8 cellular contexts compared by ENCODE assay signal in genomic region chr10:80453392-80453714, GRCh38. TPM values are rescaled to one million over a fixed set of nuclear protein-coding genes. Genes with fewer than 3 reads are reported as not detected.
DNase-seq lines count a peak whose midpoint lies in the region; TF ChIP-seq lines count a peak whose summit lies in the region.

No MANE protein-coding gene starts in this region.

- H3K27me3 Mint-ChIP-seq in CD4-positive, alpha-beta memory T cell, result no peaks in the 10 kb centered on the region

- H3K4me3 Mint-ChIP-seq in CD4-positive, alpha-beta memory T cell, result peak overlapping the region in 7 of 8 donors; percentile 84 to 89 (median 86)

- intact Hi-C loops in CD4-positive, alpha-beta memory T cell (cut with micrococcal nuclease), result loop anchor here (5.0 kb wide), 1 partner anchor 246 kb away; the partner anchor contains the start of gene ANXA11
- intact Hi-C loops in ovary (cut with DNase I), result loop anchor here in 2 of 4 donors (5.0 kb wide), 2 partner anchors 46 to 49 kb away; partner anchors contain the start of gene PRXL2A (in 1 of the 2)

- TF ChIP-seq CTCF in epithelial cell of proximal tubule (conservative IDR thresholded peaks at IDR 0.05; ENCODE audit: low read depth, low read length) (no peak), ovary (IDR thresholded peaks at IDR 0.05) (no peak)

- H3K4me1 ChIP-seq in CD4-positive, alpha-beta memory T cell (ENCODE audit: insufficient read depth, low read length), result peaks cover 26% of the 10 kb centered on the region
- peaks cover 25% of the 10 kb centered on the region for H3K4me1 ChIP-seq in SJCRH30
- peaks cover 12% of the 10 kb centered on the region for H3K4me1 ChIP-seq in ovary (ENCODE audit: insufficient read depth)

- TF ChIP-seq POLR2A in ovary (IDR thresholded peaks at IDR 0.05), result no peak

- peak overlapping the region; percentile 75 for H3K27ac ChIP-seq in CD4-positive, alpha-beta memory T cell (ENCODE audit: low read depth, low read length)
- H3K27ac ChIP-seq in SJCRH30, result peak overlapping the region; percentile 40
- H3K27ac ChIP-seq in ovary, result peak overlapping the region; percentile 63 to 88

- DNase-seq in CD4-positive, alpha-beta memory T cell, result peak in 2 of 5 donors; percentile 39 to 63
- DNase-seq in SJCRH30 (no peak), epithelial cell of proximal tubule (ENCODE audit: low read depth) (no peak), ovary (peak in 2 of 5 donors; percentile 41 to 47), NCI-H526 treated with DMSO at 0.1 percent for 48 hours (lab: John Stamatoyannopoulos, UW) (no peak), NCI-H2171 treated with DMSO at 0.1 percent for 48 hours (lab: John Stamatoyannopoulos, UW) (no peak), HK-2 (ENCODE audit: unreplicated experiment) (no peak), GM03348 (ENCODE audit: low spot score) (no peak)

- no peaks in the 10 kb centered on the region for H3K36me3 ChIP-seq in CD4-positive, alpha-beta memory T cell (ENCODE audit: insufficient read depth, low read length)
- H3K36me3 ChIP-seq in SJCRH30 (no peaks in the 10 kb centered on the region), ovary (no peaks in the 10 kb centered on the region)

- peak overlapping the region in 4 of 7 donors; percentile 90 to 96 (median 94) for H3K27ac Mint-ChIP-seq in CD4-positive, alpha-beta memory T cell

- CTCF ChIA-PET in CD4-positive, alpha-beta memory T cell (lab: Charles Lee; ENCODE audit: partially characterized antibody), result interaction anchor here (1.1 to 15.9 kb wide), 5 partner anchors 9 to 53 kb away, joined by 3 to 814 read pairs (median 10); no protein-coding TSS in a partner anchor

- peak overlapping the region in 1 of 2 donors; percentile 26 for H3K4me3 ChIP-seq in CD4-positive, alpha-beta memory T cell (ENCODE audit: low read length in 2 of 2)
- peak overlapping the region; percentile 60 for H3K4me3 ChIP-seq in SJCRH30
- H3K4me3 ChIP-seq in epithelial cell of proximal tubule (ENCODE audit: low read depth, low read length), result peak overlapping the region; percentile 51
- peak overlapping the region; percentile 40 for H3K4me3 ChIP-seq in ovary

- H3K9me3 Mint-ChIP-seq in CD4-positive, alpha-beta memory T cell, result no peaks in the 10 kb centered on the region

- H3K4me1 Mint-ChIP-seq in CD4-positive, alpha-beta memory T cell, result peaks cover 26 to 53% (median 33%) of the 10 kb centered on the region in 4 donors

- POLR2A ChIA-PET in CD4-positive, alpha-beta memory T cell (lab: Charles Lee; ENCODE audit: partially characterized antibody), result interaction anchor here (0.7 to 31.9 kb wide), 6 partner anchors 9 to 55 kb away, joined by 3 to 906 read pairs (median 302); no protein-coding TSS in a partner anchor

- no peaks in the 10 kb centered on the region for H3K9me3 ChIP-seq in CD4-positive, alpha-beta memory T cell (ENCODE audit: control insufficient read depth in 1 of 2, low read length in 2 of 2)
- H3K9me3 ChIP-seq in SJCRH30 (replicated peaks) (no peaks in the 10 kb centered on the region), ovary (no peaks in the 10 kb centered on the region)

- H3K27me3 ChIP-seq in CD4-positive, alpha-beta memory T cell (ENCODE audit: insufficient read depth, low read length), result no peaks in the 10 kb centered on the region
- H3K27me3 ChIP-seq in SJCRH30 (no peaks in the 10 kb centered on the region), ovary (no peaks in the 10 kb centered on the region)

- WGBS in ovary, 3 donors, result 23 to 26% (median 26%) methylated on average over 9 of the region's 9 CpGs

- H3K36me3 Mint-ChIP-seq in CD4-positive, alpha-beta memory T cell, result peaks cover 11 to 18% of the 10 kb centered on the region in 2 donors

- no peak for TF ChIP-seq EP300 in ovary (IDR thresholded peaks at IDR 0.05)

RNA-seq across cellular contexts. Expression of gene TSPAN14, which starts 0.8 kb away (rescaled TPM):
- 100 to 1,000 TPM; 151 to 153 TPM for total RNA-seq in CD4-positive, alpha-beta memory T cell
- 100 to 1,000 TPM; 148 to 246 TPM for polyA plus RNA-seq in CD4-positive, alpha-beta memory T cell
- 37.7 and 40.4 TPM in 2 replicates for total RNA-seq in SJCRH30 (2014; rRNA removed; shearing (Covaris generic))
- 96.7 and 139 TPM in 2 replicates for total RNA-seq in epithelial cell of proximal tubule
- total RNA-seq in ovary, result 100 to 1,000 TPM in 1 of 7 donors, 10 to 100 TPM in 6; 38.5 to 103 (median 74.8) TPM
- 10 to 100 TPM; 35.4 to 77.1 TPM for polyA plus RNA-seq in ovary

RNA-seq across cellular contexts. Expression of gene PRXL2A, which starts 45.0 kb away (rescaled TPM):
- total RNA-seq in CD4-positive, alpha-beta memory T cell, result 1 to 10 TPM; 3.6 to 4.7 TPM
- polyA plus RNA-seq in CD4-positive, alpha-beta memory T cell, result 1 to 10 TPM; 3.8 to 6.0 TPM
- 259 and 261 TPM in 2 replicates for total RNA-seq in SJCRH30 (2014; rRNA removed; shearing (Covaris generic))
- total RNA-seq in epithelial cell of proximal tubule, result 50.5 and 52.0 TPM in 2 replicates
- total RNA-seq in ovary, result 10 to 100 TPM; 26.7 to 54.9 (median 43.7) TPM
- polyA plus RNA-seq in ovary, result 10 to 100 TPM; 24.8 to 58.9 TPM
